Comparison of ENCODE assay signal across 1 cellular context in genomic region chr5:177354256-177354655, GRCh38.
TF ChIP-seq lines count a peak whose summit lies in the region.

No MANE protein-coding gene starts in this region.

TF ChIP-seq in A549, 52 proteins besides CTCF, POLR2A, EP300 and RAD21:
- no peak for TF ChIP-seq PHF8 (IDR thresholded peaks at IDR 0.05; ENCODE audit: borderline replicate concordance, low read depth)
- TF ChIP-seq KDM1A (IDR thresholded peaks at IDR 0.05; ENCODE audit: low read depth) = no peak
- TF ChIP-seq RNF2 (IDR thresholded peaks at IDR 0.05; ENCODE audit: borderline replicate concordance, low read depth) = no peak
- TF ChIP-seq FOXS1 (CRISPR knock-in tag; IDR thresholded peaks at IDR 0.05) = no peak
- TF ChIP-seq NR3C1 (IDR thresholded peaks at IDR 0.05) = no peak
- TF ChIP-seq TFCP2L1 (CRISPR knock-in tag; IDR thresholded peaks at IDR 0.05) = no peak
- TF ChIP-seq RFX5 (IDR thresholded peaks at IDR 0.05) = no peak
- no peak for TF ChIP-seq NFE2L2 (conservative IDR thresholded peaks at IDR 0.05; ENCODE audit: low read length)
- no peak for TF ChIP-seq ESRRA (IDR thresholded peaks at IDR 0.05; ENCODE audit: borderline replicate concordance, low read length)
TF ChIP-seq in A549: peak in this region for 0.
